Comparison of ENCODE assay signal across 10 cellular contexts in genomic region chr5:2752059-2752874, GRCh38. TPM values are rescaled to one million over a fixed set of nuclear protein-coding genes. Genes with fewer than 3 reads are reported as not detected.
DNase-seq lines count a peak whose midpoint lies in the region; ATAC-seq and TF ChIP-seq lines count a peak whose summit lies in the region.
"Had no signal": no experiment of that assay in that cellular context is flagged by ENCODE, and none has a peak within 500 bp of the region (broad histone marks: within the 10 kb centered on the region; RNA-seq: fewer than 3 reads in every experiment).

No MANE protein-coding gene starts in this region.

- ATAC-seq in GM21786 (IDR thresholded peaks at IDR 0.05; ENCODE audit: unreplicated experiment), result no peak

- peak overlapping the region; percentile 16 for H3K4ac ChIP-seq in trophoblast cell (ENCODE audit: low read depth, low read length)

- H2AFZ ChIP-seq in trophoblast cell (ENCODE audit: insufficient read depth, low read length, poor library complexity), result peak overlapping the region; percentile 82

- H3K9me3 ChIP-seq in trophoblast cell (ENCODE audit: insufficient read depth, low read depth, low read length), result peaks cover 11% of the 10 kb centered on the region

- peaks cover 20% of the 10 kb centered on the region for H3K79me2 ChIP-seq in trophoblast cell (ENCODE audit: control insufficient read depth, insufficient read depth, low read length, poor library complexity)

- H3K4me1 ChIP-seq in trophoblast cell (ENCODE audit: control insufficient read depth in 1 of 2, insufficient read depth in 2 of 2, low read length in 2 of 2), result peaks cover 30 to 31% of the 10 kb centered on the region in 2 experiments

- no peak overlapping the region for H3K23ac ChIP-seq in trophoblast cell (ENCODE audit: low read length)

- peak overlapping the region; percentile 92 for H4K12ac ChIP-seq in trophoblast cell (ENCODE audit: low read depth, low read length)

- H2BK120ac ChIP-seq in trophoblast cell (ENCODE audit: insufficient read depth, low read length, poor library complexity), result peak overlapping the region; percentile 73

- peak overlapping the region; percentile 58 for H3K18ac ChIP-seq in trophoblast cell (ENCODE audit: low read length)

- TF ChIP-seq CTCF in fibroblast of mammary gland (conservative IDR thresholded peaks at IDR 0.05; ENCODE audit: control insufficient read depth, insufficient read depth, low read depth, low read length), result no peak

- WGBS in trophoblast cell (ENCODE audit: extremely low coverage, insufficient coverage, insufficient read length), result no CpG with 5 or more reads among the region's 60 CpGs

- no peak for TF ChIP-seq POLR2A in erythroblast (IDR thresholded peaks at IDR 0.05; ENCODE audit: low read length)

- H4K91ac ChIP-seq in trophoblast cell (ENCODE audit: low read depth, low read length), result peak overlapping the region; percentile 72

- peak overlapping the region; percentile 83 for H3K14ac ChIP-seq in trophoblast cell (ENCODE audit: low read length)

- peaks cover 20 to 24% of the 10 kb centered on the region in 2 experiments for H3K36me3 ChIP-seq in trophoblast cell (ENCODE audit: control insufficient read depth in 1 of 2, insufficient read depth in 2 of 2, low read length in 2 of 2)

- peak overlapping the region; percentile 71 for H2BK12ac ChIP-seq in trophoblast cell (ENCODE audit: low read length)

- H3K27me3 ChIP-seq in trophoblast cell (ENCODE audit: insufficient read depth, low read length), result peaks cover 2% of the 10 kb centered on the region

- peak overlapping the region; percentile 58 for H3K4me3 ChIP-seq in fibroblast of mammary gland (ENCODE audit: control insufficient read depth, low read depth, low read length)
- H3K4me3 ChIP-seq in trophoblast cell (ENCODE audit: low read depth, low read length), result peak overlapping the region; percentile 74

- DNase-seq in ELF-1 (ENCODE audit: low read depth, low spot score), result peak; percentile 73
- peak; percentile 87 for DNase-seq in NCI-H748 (lab: John Stamatoyannopoulos, UW; ENCODE audit: unreplicated experiment)
- DNase-seq in fibroblast of mammary gland (ENCODE audit: low read depth), result peak; percentile 61
- DNase-seq in trophoblast cell, result peak; percentile 52 to 59
- DNase-seq in putamen (ENCODE audit: low spot score), result no peak
- no peak for DNase-seq in erythroblast (lab: John Stamatoyannopoulos, UW)
- no peak for DNase-seq in epidermal melanocyte (ENCODE audit: insufficient read length, low spot score)
- DNase-seq: activated B cell treated with CpG ODN at 0.5 μM for 24 hours had no signal

- peaks cover 34% of the 10 kb centered on the region for H3K79me1 ChIP-seq in trophoblast cell (ENCODE audit: low read length)

- H3K4me2 ChIP-seq in trophoblast cell (ENCODE audit: low read length), result peak overlapping the region; percentile 90

- peak overlapping the region; percentile 54 for H3K9ac ChIP-seq in trophoblast cell (ENCODE audit: low read length)

- H2BK5ac ChIP-seq in trophoblast cell (ENCODE audit: low read depth, low read length, poor library complexity), result peak overlapping the region; percentile 90

- peak overlapping the region; percentile 77 for H3K27ac ChIP-seq in trophoblast cell (ENCODE audit: low read depth, low read length)
- H3K27ac ChIP-seq: HL-60 had no signal

- no peak overlapping the region for H2AK5ac ChIP-seq in trophoblast cell (ENCODE audit: low read length)

- peak overlapping the region; percentile 77 for H4K8ac ChIP-seq in trophoblast cell (ENCODE audit: low read depth, low read length)

RNA-seq across cellular contexts. Expression of gene IRX2, which starts 0.8 kb away (rescaled TPM):
- polyA plus RNA-seq in trophoblast cell (2013), result 10.2 and 10.7 TPM in 2 replicates

Comparison
In these comparisons a context has a peak if more than half of its experiments do, and no peak if none do; other contexts are left out.
1. DNase-seq: peak in ELF-1 (single experiment), NCI-H748 (single experiment), fibroblast of mammary gland (single experiment) and trophoblast cell (2 of 2); none in putamen (single experiment), erythroblast (0 of 2) and epidermal melanocyte (single experiment).